1 cellular context compared by ENCODE assay signal in genomic region chr14:100304825-100305445, GRCh38.
TF ChIP-seq lines count a peak whose summit lies in the region.

No MANE protein-coding gene starts in this region.

TF ChIP-seq in HEK293, 187 proteins besides CTCF, POLR2A, EP300 and RAD21 (continued from another document and continues in another):
- no peak for TF ChIP-seq INSM2 (tag by site-specific recombination; IDR thresholded peaks at IDR 0.05)
- TF ChIP-seq ZNF596 (tag by site-specific recombination; IDR thresholded peaks at IDR 0.05) = no peak
- no peak for TF ChIP-seq ZNF214 (tag by site-specific recombination; IDR thresholded peaks at IDR 0.05; ENCODE audit: borderline replicate concordance)
- TF ChIP-seq ZSCAN23 (tag by site-specific recombination; IDR thresholded peaks at IDR 0.05) = no peak
- TF ChIP-seq, protein P1, sequence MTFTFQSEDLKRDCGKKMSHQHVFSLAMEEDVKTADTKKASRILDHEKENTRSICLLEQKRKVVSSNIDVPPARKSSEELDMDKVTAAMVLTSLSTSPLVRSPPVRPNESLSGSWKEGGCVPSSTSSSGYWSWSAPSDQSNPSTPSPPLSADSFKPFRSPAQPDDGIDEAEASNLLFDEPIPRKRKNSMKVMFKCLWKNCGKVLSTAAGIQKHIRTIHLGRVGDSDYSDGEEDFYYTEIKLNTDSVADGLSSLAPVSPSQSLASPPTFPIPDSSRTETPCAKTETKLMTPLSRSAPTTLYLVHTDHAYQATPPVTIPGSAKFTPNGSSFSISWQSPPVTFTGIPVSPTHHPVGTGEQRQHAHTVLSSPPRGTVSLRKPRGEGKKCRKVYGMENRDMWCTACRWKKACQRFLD (tag by site-specific recombination; IDR thresholded peaks at IDR 0.05) = no peak
- TF ChIP-seq, protein P2, sequence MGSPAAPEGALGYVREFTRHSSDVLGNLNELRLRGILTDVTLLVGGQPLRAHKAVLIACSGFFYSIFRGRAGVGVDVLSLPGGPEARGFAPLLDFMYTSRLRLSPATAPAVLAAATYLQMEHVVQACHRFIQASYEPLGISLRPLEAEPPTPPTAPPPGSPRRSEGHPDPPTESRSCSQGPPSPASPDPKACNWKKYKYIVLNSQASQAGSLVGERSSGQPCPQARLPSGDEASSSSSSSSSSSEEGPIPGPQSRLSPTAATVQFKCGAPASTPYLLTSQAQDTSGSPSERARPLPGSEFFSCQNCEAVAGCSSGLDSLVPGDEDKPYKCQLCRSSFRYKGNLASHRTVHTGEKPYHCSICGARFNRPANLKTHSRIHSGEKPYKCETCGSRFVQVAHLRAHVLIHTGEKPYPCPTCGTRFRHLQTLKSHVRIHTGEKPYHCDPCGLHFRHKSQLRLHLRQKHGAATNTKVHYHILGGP (tag by site-specific recombination; IDR thresholded peaks at IDR 0.05) = no peak
- no peak for TF ChIP-seq ZNF274 (IDR thresholded peaks at IDR 0.05; ENCODE audit: low read length)
- TF ChIP-seq ZNF274 (tag by site-specific recombination; IDR thresholded peaks at IDR 0.05; ENCODE audit: borderline replicate concordance) = no peak
- no peak for TF ChIP-seq ZNF701 (tag by site-specific recombination; IDR thresholded peaks at IDR 0.05)
- no peak for TF ChIP-seq ZSCAN18 (tag by site-specific recombination; IDR thresholded peaks at IDR 0.05)
- no peak for TF ChIP-seq ZBTB1 (tag by site-specific recombination; IDR thresholded peaks at IDR 0.05)
- no peak for TF ChIP-seq PBX3 (CRISPR knock-in tag; IDR thresholded peaks at IDR 0.05)
- TF ChIP-seq ZBTB8A (tag by site-specific recombination; IDR thresholded peaks at IDR 0.05) = peak; percentile 96
- no peak for TF ChIP-seq ZNF626 (tag by site-specific recombination; IDR thresholded peaks at IDR 0.05)
- TF ChIP-seq ZNF132 (tag by site-specific recombination; IDR thresholded peaks at IDR 0.05; ENCODE audit: borderline replicate concordance) = no peak
- TF ChIP-seq ZNF621 (tag by site-specific recombination; IDR thresholded peaks at IDR 0.05) = peak; percentile 35; the same call in 1 of the 2 replicates
- TF ChIP-seq ZNF585B (tag by site-specific recombination; IDR thresholded peaks at IDR 0.05) = no peak
- no peak for TF ChIP-seq ZNF426 (tag by site-specific recombination; IDR thresholded peaks at IDR 0.05)
- TF ChIP-seq ZNF416 (tag by site-specific recombination; IDR thresholded peaks at IDR 0.05) = no peak
- TF ChIP-seq ZNF560 (tag by site-specific recombination; IDR thresholded peaks at IDR 0.05; ENCODE audit: borderline replicate concordance) = no peak
- no peak for TF ChIP-seq ZNF19 (tag by site-specific recombination; IDR thresholded peaks at IDR 0.05; ENCODE audit: low read depth)
- TF ChIP-seq ZSCAN30 (tag by site-specific recombination; IDR thresholded peaks at IDR 0.05) = no peak
- TF ChIP-seq ZBTB48 (tag by site-specific recombination; IDR thresholded peaks at IDR 0.05) = peak; percentile 27; the same call in 1 of the 2 replicates
- no peak for TF ChIP-seq ZNF488 (tag by site-specific recombination; IDR thresholded peaks at IDR 0.05)
- 0 out of 2 replicates have a peak, but pooled peaks have one; percentile 12 for TF ChIP-seq ZNF629 (tag by site-specific recombination; IDR thresholded peaks at IDR 0.05)
- TF ChIP-seq ZNF791 (tag by site-specific recombination; IDR thresholded peaks at IDR 0.05) = no peak
- peak; percentile 31 for TF ChIP-seq SP2 (tag by site-specific recombination; IDR thresholded peaks at IDR 0.05)
- no peak for TF ChIP-seq ZNF776 (tag by site-specific recombination; IDR thresholded peaks at IDR 0.05; ENCODE audit: borderline replicate concordance)
- TF ChIP-seq ZNF792 (tag by site-specific recombination; IDR thresholded peaks at IDR 0.05) = no peak
- TF ChIP-seq, protein P3, sequence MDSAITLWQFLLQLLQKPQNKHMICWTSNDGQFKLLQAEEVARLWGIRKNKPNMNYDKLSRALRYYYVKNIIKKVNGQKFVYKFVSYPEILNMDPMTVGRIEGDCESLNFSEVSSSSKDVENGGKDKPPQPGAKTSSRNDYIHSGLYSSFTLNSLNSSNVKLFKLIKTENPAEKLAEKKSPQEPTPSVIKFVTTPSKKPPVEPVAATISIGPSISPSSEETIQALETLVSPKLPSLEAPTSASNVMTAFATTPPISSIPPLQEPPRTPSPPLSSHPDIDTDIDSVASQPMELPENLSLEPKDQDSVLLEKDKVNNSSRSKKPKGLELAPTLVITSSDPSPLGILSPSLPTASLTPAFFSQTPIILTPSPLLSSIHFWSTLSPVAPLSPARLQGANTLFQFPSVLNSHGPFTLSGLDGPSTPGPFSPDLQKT (IDR thresholded peaks at IDR 0.05; ENCODE audit: borderline replicate concordance, low read depth, low read length) = no peak
- no peak for TF ChIP-seq ZNF112 (tag by site-specific recombination; IDR thresholded peaks at IDR 0.05)
- TF ChIP-seq, protein P4, sequence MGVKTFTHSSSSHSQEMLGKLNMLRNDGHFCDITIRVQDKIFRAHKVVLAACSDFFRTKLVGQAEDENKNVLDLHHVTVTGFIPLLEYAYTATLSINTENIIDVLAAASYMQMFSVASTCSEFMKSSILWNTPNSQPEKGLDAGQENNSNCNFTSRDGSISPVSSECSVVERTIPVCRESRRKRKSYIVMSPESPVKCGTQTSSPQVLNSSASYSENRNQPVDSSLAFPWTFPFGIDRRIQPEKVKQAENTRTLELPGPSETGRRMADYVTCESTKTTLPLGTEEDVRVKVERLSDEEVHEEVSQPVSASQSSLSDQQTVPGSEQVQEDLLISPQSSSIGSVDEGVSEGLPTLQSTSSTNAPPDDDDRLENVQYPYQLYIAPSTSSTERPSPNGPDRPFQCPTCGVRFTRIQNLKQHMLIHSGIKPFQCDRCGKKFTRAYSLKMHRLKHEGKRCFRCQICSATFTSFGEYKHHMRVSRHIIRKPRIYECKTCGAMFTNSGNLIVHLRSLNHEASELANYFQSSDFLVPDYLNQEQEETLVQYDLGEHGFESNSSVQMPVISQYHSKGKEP (tag by site-specific recombination; IDR thresholded peaks at IDR 0.05) = no peak
- TF ChIP-seq ZNF175 (tag by site-specific recombination; IDR thresholded peaks at IDR 0.05) = no peak
- no peak for TF ChIP-seq PRDM1 (tag by site-specific recombination; IDR thresholded peaks at IDR 0.05)
- no peak for TF ChIP-seq ZNF2 (tag by site-specific recombination; IDR thresholded peaks at IDR 0.05)
- TF ChIP-seq ZNF830 (tag by site-specific recombination; IDR thresholded peaks at IDR 0.05; ENCODE audit: low read depth) = no peak
- no peak for TF ChIP-seq GLI2 (tag by site-specific recombination; IDR thresholded peaks at IDR 0.05; ENCODE audit: borderline replicate concordance, low read depth)
- TF ChIP-seq ZBTB7A (tag by site-specific recombination; IDR thresholded peaks at IDR 0.05; ENCODE audit: low read depth) = no peak
- no peak; the same call in 1 of the 2 replicates for TF ChIP-seq ZNF391 (tag by site-specific recombination; IDR thresholded peaks at IDR 0.05; ENCODE audit: borderline replicate concordance, low read depth)
- TF ChIP-seq, protein P5, sequence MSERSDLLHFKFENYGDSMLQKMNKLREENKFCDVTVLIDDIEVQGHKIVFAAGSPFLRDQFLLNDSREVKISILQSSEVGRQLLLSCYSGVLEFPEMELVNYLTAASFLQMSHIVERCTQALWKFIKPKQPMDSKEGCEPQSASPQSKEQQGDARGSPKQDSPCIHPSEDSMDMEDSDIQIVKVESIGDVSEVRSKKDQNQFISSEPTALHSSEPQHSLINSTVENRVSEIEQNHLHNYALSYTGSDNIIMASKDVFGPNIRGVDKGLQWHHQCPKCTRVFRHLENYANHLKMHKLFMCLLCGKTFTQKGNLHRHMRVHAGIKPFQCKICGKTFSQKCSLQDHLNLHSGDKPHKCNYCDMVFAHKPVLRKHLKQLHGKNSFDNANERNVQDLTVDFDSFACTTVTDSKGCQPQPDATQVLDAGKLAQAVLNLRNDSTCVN (tag by site-specific recombination; optimal IDR thresholded peaks at IDR 0.05) = no peak
- no peak for TF ChIP-seq ZNF394 (tag by site-specific recombination; IDR thresholded peaks at IDR 0.05; ENCODE audit: borderline replicate concordance)
- no peak for TF ChIP-seq ZNF155 (tag by site-specific recombination; IDR thresholded peaks at IDR 0.05)
- TF ChIP-seq REST (tag by site-specific recombination; IDR thresholded peaks at IDR 0.05) = no peak
- TF ChIP-seq ZNF311 (tag by site-specific recombination; IDR thresholded peaks at IDR 0.05; ENCODE audit: borderline replicate concordance) = no peak
- no peak for TF ChIP-seq PRDM4 (tag by site-specific recombination; IDR thresholded peaks at IDR 0.05)
